ENCODE assay signal across 23 cellular contexts in genomic region chrX:134626434-134626833, GRCh38. TPM values are rescaled to one million over a fixed set of nuclear protein-coding genes. Genes with fewer than 3 reads are reported as not detected.
"Had no signal": no experiment of that assay in that cellular context is flagged by ENCODE, and none has a peak within 500 bp of the region (broad histone marks: within the 10 kb centered on the region; RNA-seq: fewer than 3 reads in every experiment).

No MANE protein-coding gene starts in this region.

- DNase-seq: activated CD4-positive, alpha-beta T cell treated with anti-CD3 and anti-CD28 coated beads, Interleukin-2, amount 50 U/mL, for 1 hour; activated CD4-positive, CD25-positive, alpha-beta regulatory T cell; activated naive CD4-positive, alpha-beta T cell treated with anti-CD3 and anti-CD28 coated beads, Interleukin-2, amount 10 ng/mL, durations not matched to agents 7 days and 5 days; activated T-cell treated with anti-CD3 and anti-CD28 coated beads for 4 hours; cortex of kidney; effector memory CD4-positive, alpha-beta T cell; left colon; natural killer cell; nucleus accumbens; spleen; stimulated activated CD4-positive, alpha-beta T cell treated with anti-CD3 and anti-CD28 coated beads, Interleukin-1b, Interleukin-23, amount 100 ng/mL, for 48 hours; stimulated activated naive B cell treated with anti-CD40 and anti-IgM and Interleukin-4, amounts not matched to agents 10 μg/mL and 1 μg/mL and 100 μg/mL, for 72 hours; T-helper 2 cell; upper lobe of left lung had no signal

- H3K9me3 ChIP-seq: spleen, upper lobe of left lung had no signal

- H3K36me3 ChIP-seq: spleen, upper lobe of left lung had no signal

- H3K27me3 ChIP-seq: spleen, upper lobe of left lung had no signal

- H3K27ac ChIP-seq: epithelial cell of prostate, spleen, upper lobe of left lung had no signal

- ATAC-seq: activated T-helper 17 cell treated with anti-CD3 and anti-CD28 coated beads, Interleukin-2, amount 50 U/mL, for 72 hours; left colon; natural killer cell; stimulated activated naive B cell treated with anti-CD40 and anti-IgM and Interleukin-4, amounts not matched to agents 10 μg/mL and 1 μg/mL and 100 μg/mL, for 72 hours had no signal

- H3K4me3 ChIP-seq: spleen, upper lobe of left lung had no signal

RNA-seq across cellular contexts. Expression of gene PLAC1, which starts 31.8 kb away (rescaled TPM):
- total RNA-seq: activated CD8-positive, alpha-beta memory T cell treated with anti-CD3 and anti-CD28 coated beads for 36 hours; glomerular endothelial cell; left colon; mucosa of gallbladder; natural killer cell; posterior vena cava; sciatic nerve; spleen; subcutaneous adipose tissue; upper lobe of left lung had no signal
- polyA plus RNA-seq: adipose tissue, spleen had no signal
